8 cellular contexts compared by ENCODE assay signal in genomic region chrX:112841114-112841819, GRCh38. TPM values are rescaled to one million over a fixed set of nuclear protein-coding genes. Genes with fewer than 3 reads are reported as not detected.
DNase-seq lines count a peak whose midpoint lies in the region; FAIRE-seq and TF ChIP-seq lines count a peak whose summit lies in the region.

No MANE protein-coding gene starts in this region.

- TF ChIP-seq CTCF in RWPE1 (conservative IDR thresholded peaks at IDR 0.05; ENCODE audit: low read depth): no peak
- no peak for TF ChIP-seq CTCF in neutrophil (IDR thresholded peaks at IDR 0.05)

- CTCF ChIA-PET in RWPE1 (lab: Yijun Ruan, JAX): no interaction called here

- H3K9me3 ChIP-seq in GM23248 (ENCODE audit: low read depth) (no peaks in the 10 kb centered on the region), neutrophil (no peaks in the 10 kb centered on the region), subcutaneous abdominal adipose tissue (ENCODE audit: control insufficient read depth in 5 of 5, low read length in 5 of 5) (no peaks in the 10 kb centered on the region)

- no peaks in the 10 kb centered on the region for H3K36me3 ChIP-seq in GM23248 (ENCODE audit: low read depth)
- no peaks in the 10 kb centered on the region for H3K36me3 ChIP-seq in neutrophil
- H3K36me3 ChIP-seq in subcutaneous abdominal adipose tissue (ENCODE audit: control insufficient read depth in 5 of 5, insufficient read depth in 5 of 5, low read length in 5 of 5): no peaks in the 10 kb centered on the region

- H3K27me3 ChIP-seq in GM23248 (replicated peaks; ENCODE audit: insufficient read depth) (no peaks in the 10 kb centered on the region), neutrophil (peaks cover 23% of the 10 kb centered on the region), subcutaneous abdominal adipose tissue (ENCODE audit: control insufficient read depth in 5 of 5, insufficient read depth in 4 of 5, low read length in 5 of 5) (peaks cover 0 to 11% (median 9%) of the 10 kb centered on the region in 5 donors)

- FAIRE-seq in frontal cortex (lab: Jason Lieb, UNC): no peak

- H3K4me2 ChIP-seq in GM23248 (ENCODE audit: unreplicated experiment): peak overlapping the region; percentile 80

- no peaks in the 10 kb centered on the region for H3K9me2 ChIP-seq in GM23248 (ENCODE audit: insufficient read depth)

- no peaks in the 10 kb centered on the region for H4K20me1 ChIP-seq in GM23248 (ENCODE audit: insufficient read depth)

- in situ Hi-C loops in GM23248 (cut with MboI): no loop called here

- H3F3A ChIP-seq in GM23248 (ENCODE audit: insufficient read depth): no peaks in the 10 kb centered on the region

- H3K4me1 ChIP-seq in GM23248 (ENCODE audit: insufficient read depth) (no peaks in the 10 kb centered on the region), neutrophil (ENCODE audit: control insufficient read depth in 1 of 2, insufficient read depth in 1 of 2, low read depth in 1 of 2, low read length in 1 of 2) (peaks cover 0 to 5% of the 10 kb centered on the region in 2 experiments), subcutaneous abdominal adipose tissue (ENCODE audit: control insufficient read depth in 5 of 5, insufficient read depth in 5 of 5, low read length in 5 of 5) (peaks cover 0 to 15% (median 11%) of the 10 kb centered on the region in 5 donors)

- H3K79me2 ChIP-seq in GM23248 (ENCODE audit: insufficient read depth): no peaks in the 10 kb centered on the region

- WGBS in GM23248 (ENCODE audit: low coverage in 1 of 2, low lambda C conversion rate in 2 of 2, missing lambda C conversion rate in 2 of 2), 2 experiments: 2 to 14% methylated on average over 3 to 41 of the region's 46 CpGs

- peak overlapping the region; percentile 91 for H2AFZ ChIP-seq in GM23248

- H3K9ac ChIP-seq in GM23248 (peak overlapping the region; percentile 36; the same call in 1 of the 2 replicates), subcutaneous abdominal adipose tissue (ENCODE audit: low read length in 5 of 5) (peak overlapping the region in 4 of 5 donors; percentile 53 to 72 (median 60))

- POLR2A ChIA-PET in RWPE1 (lab: Yijun Ruan, JAX; ENCODE audit: low non-redundant PET): no interaction called here

- DNase-seq in DMS79 (lab: John Stamatoyannopoulos, UW) (peak; percentile 80), GM23248 (peak; percentile 91), Kasumi-1 (lab: John Stamatoyannopoulos, UW) (peak; percentile 85 to 90), RWPE1 (ENCODE audit: low spot score) (peak; percentile 81), frontal cortex (ENCODE audit: low spot score in 2 of 2) (peak; percentile 77 to 78)
- peak; percentile 46 for DNase-seq in activated gamma-delta T cell treated with anti-CD3 and anti-CD28 coated beads, Interleukin-2, amount 50 U/mL, for 16 hours (ENCODE audit: low read depth)

- no peak overlapping the region for H3K27ac ChIP-seq in GM23248
- H3K27ac ChIP-seq in RWPE1: peak overlapping the region; percentile 60
- peak overlapping the region; percentile 6 for H3K27ac ChIP-seq in neutrophil
- H3K27ac ChIP-seq in subcutaneous abdominal adipose tissue (ENCODE audit: low read depth, low read length): peak overlapping the region; percentile 61

- H3K4me3 ChIP-seq in GM23248: peak overlapping the region; percentile 79
- H3K4me3 ChIP-seq in neutrophil (ENCODE audit: low read depth in 1 of 2, low read length in 1 of 2): peak overlapping the region; percentile 64
- peak overlapping the region; percentile 74 to 91 (median 80) for H3K4me3 ChIP-seq in subcutaneous abdominal adipose tissue (ENCODE audit: low read depth in 1 of 5, low read length in 5 of 5)

RNA-seq across cellular contexts. Expression of gene AMOT, which starts 0.6 kb away (rescaled TPM):
- 1.5 and 2.5 TPM in 2 replicates for total RNA-seq in GM23248 (2014; rRNA removed; shearing (Covaris generic))
- polyA plus RNA-seq in GM23248 (2016; fragmentation: Nextera tagmentation; extraction: Ambion mirVana): 2.2 and 3.0 TPM in 2 replicates
- 12.6 TPM for total RNA-seq in frontal cortex
